8 cellular contexts compared by ENCODE assay signal in the genomic region with DNA sequence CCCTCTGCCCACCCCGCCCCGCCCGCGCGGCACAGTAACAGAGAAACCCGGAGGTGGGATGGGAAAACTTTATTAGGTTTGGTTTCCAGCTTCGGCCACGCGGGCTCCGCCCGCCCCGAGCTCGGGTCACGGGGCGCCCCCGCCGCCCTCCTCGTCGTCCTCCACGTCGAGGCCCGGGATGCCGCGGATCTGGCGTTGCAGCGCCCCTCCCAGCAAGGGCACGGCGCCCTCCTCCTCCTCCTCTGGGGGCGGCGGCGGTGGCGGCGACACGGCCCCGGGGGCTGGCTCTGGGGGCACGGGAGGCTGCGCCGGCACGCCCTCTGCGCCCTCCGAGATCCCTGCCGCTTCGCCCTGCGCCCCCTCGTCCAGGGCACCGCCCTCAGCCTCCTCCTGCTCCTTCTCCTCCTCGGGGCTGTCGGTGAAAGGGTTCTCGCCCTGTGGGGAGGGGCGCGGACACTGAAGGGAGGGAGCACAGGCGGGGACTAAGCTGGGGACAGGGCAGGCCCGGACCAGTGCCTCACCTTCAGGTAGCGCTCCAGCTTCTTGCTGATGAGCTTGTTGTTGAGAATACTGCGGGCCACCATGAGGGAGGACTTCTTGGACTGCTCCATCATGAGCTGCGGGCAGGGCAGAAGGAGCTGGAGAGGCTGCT. TPM values are rescaled to one million over a fixed set of nuclear protein-coding genes. Genes with fewer than 3 reads are reported as not detected.
DNase-seq lines count a peak whose midpoint lies in the region; ATAC-seq lines count a peak whose summit lies in the region.

No MANE protein-coding gene starts in this region.

- H3K4ac ChIP-seq in mesendoderm (ENCODE audit: low read depth, low read length), result peak overlapping the region; percentile 76

- H2BK5ac ChIP-seq in mesendoderm (ENCODE audit: low read length), result no peak overlapping the region

- H3K27me3 ChIP-seq in duodenal mucosa (ENCODE audit: control insufficient read depth in 1 of 2, insufficient read depth in 2 of 2, low read length in 2 of 2), result no peaks in the 10 kb centered on the region
- H3K27me3 ChIP-seq in mesendoderm (ENCODE audit: insufficient read depth, low read length, poor library complexity), result no peaks in the 10 kb centered on the region

- ATAC-seq in GM21360 (IDR thresholded peaks at IDR 0.05; ENCODE audit: unreplicated experiment), result peak; percentile 43
- ATAC-seq in HG03575 (IDR thresholded peaks at IDR 0.05; ENCODE audit: extremely low read depth, insufficient number of reproducible peaks, low FRiP score, unreplicated experiment), result peak; percentile 21

- H3K4me1 ChIP-seq in duodenal mucosa (ENCODE audit: control insufficient read depth in 1 of 2, insufficient read depth in 2 of 2, low read length in 2 of 2) (peaks cover 24 to 27% of the 10 kb centered on the region in 2 donors), mesendoderm (ENCODE audit: control insufficient read depth, low read depth, low read length) (peaks cover 3% of the 10 kb centered on the region), urinary bladder (ENCODE audit: insufficient read depth) (peaks cover 1% of the 10 kb centered on the region)

- H3K18ac ChIP-seq in mesendoderm (ENCODE audit: low read length), result peak overlapping the region; percentile 81

- peaks cover 5% of the 10 kb centered on the region for H3K79me1 ChIP-seq in mesendoderm (ENCODE audit: low read length)

- H3K9me3 ChIP-seq in duodenal mucosa (ENCODE audit: control insufficient read depth in 1 of 2, low read length in 2 of 2), result no peaks in the 10 kb centered on the region

- peak overlapping the region; percentile 74 for H3K4me2 ChIP-seq in mesendoderm (ENCODE audit: low read length)

- H3K9ac ChIP-seq in duodenal mucosa (ENCODE audit: low read depth in 1 of 2, low read length in 2 of 2), result peak overlapping the region; percentile 64 to 82
- peak overlapping the region; percentile 92 for H3K9ac ChIP-seq in mesendoderm (ENCODE audit: low read length)

- H3K4me3 ChIP-seq in duodenal mucosa (ENCODE audit: low read depth in 1 of 2, low read length in 2 of 2) (peak overlapping the region; percentile 74 to 76), mesendoderm (ENCODE audit: low read length) (peak overlapping the region; percentile 50), urinary bladder (ENCODE audit: low read depth, low read length) (peak overlapping the region; percentile 66)

- H3K79me2 ChIP-seq in mesendoderm (ENCODE audit: control insufficient read depth, insufficient read depth, low read length), result peaks cover 35% of the 10 kb centered on the region

- peak; percentile 34 for DNase-seq in NCI-H2029 (lab: John Stamatoyannopoulos, UW)
- DNase-seq in NCI-H2029 treated with DMSO at 0.1 percent for 48 hours (lab: John Stamatoyannopoulos, UW), result no peak
- DNase-seq in RPMI8226, result peak; percentile 81
- DNase-seq in mesendoderm, result peak; percentile 94

- H2BK120ac ChIP-seq in mesendoderm (ENCODE audit: low read depth, low read length), result no peak overlapping the region

- H3K27ac ChIP-seq in duodenal mucosa (ENCODE audit: low read depth, low read length) (peak overlapping the region; percentile 73), mesendoderm (ENCODE audit: low read depth, low read length) (peak overlapping the region; percentile 76), urinary bladder (ENCODE audit: low read depth) (peak overlapping the region; percentile 73)

- no peak overlapping the region for H4K5ac ChIP-seq in mesendoderm (ENCODE audit: low read length)

- WGBS in mesendoderm (ENCODE audit: extremely low coverage, insufficient coverage, low lambda C conversion rate), result no CpG with 5 or more reads among the region's 56 CpGs
- WGBS in urinary bladder, result 1% methylated on average over 56 of the region's 56 CpGs

- H2AK5ac ChIP-seq in mesendoderm (ENCODE audit: low read length), result no peak overlapping the region

- H3K23ac ChIP-seq in mesendoderm (ENCODE audit: low read length), result no peak overlapping the region

- H2BK15ac ChIP-seq in mesendoderm (replicated peaks; ENCODE audit: low read depth), result no peak overlapping the region

- peak overlapping the region; percentile 94 for H3K56ac ChIP-seq in mesendoderm (ENCODE audit: low read length)

- H4K8ac ChIP-seq in mesendoderm (ENCODE audit: low read depth, low read length), result no peak overlapping the region

- H3K36me3 ChIP-seq in duodenal mucosa (ENCODE audit: control insufficient read depth in 1 of 2, insufficient read depth in 2 of 2, low read length in 2 of 2), result peaks cover 4 to 9% of the 10 kb centered on the region in 2 donors
- H3K36me3 ChIP-seq in mesendoderm (ENCODE audit: control insufficient read depth, insufficient read depth, low read length), result no peaks in the 10 kb centered on the region
- no peaks in the 10 kb centered on the region for H3K36me3 ChIP-seq in urinary bladder (ENCODE audit: insufficient read depth)

RNA-seq across cellular contexts. Expression of a gene that starts 0.5 kb away (rescaled TPM):
- 27.7 TPM for polyA plus RNA-seq in mesendoderm (2013, experiment 1 of 2)
- 27.0 TPM for polyA plus RNA-seq in mesendoderm (2013, experiment 2 of 2)
- 13.4 TPM for total RNA-seq in urinary bladder
- 24.2 TPM for polyA plus RNA-seq in urinary bladder

RNA-seq across cellular contexts. Expression of a gene that starts 38.7 kb away (rescaled TPM):
- 53.6 TPM for polyA plus RNA-seq in mesendoderm (2013, experiment 1 of 2)
- 52.1 TPM for polyA plus RNA-seq in mesendoderm (2013, experiment 2 of 2)
- total RNA-seq in urinary bladder, result 57.3 TPM
- polyA plus RNA-seq in urinary bladder, result 57.3 TPM

RNA-seq across cellular contexts. Expression of a gene that starts 47.8 kb away (rescaled TPM):
- polyA plus RNA-seq in mesendoderm (2013, experiment 1 of 2), result 94.5 TPM
- polyA plus RNA-seq in mesendoderm (2013, experiment 2 of 2), result 93.4 TPM
- 16.4 TPM for total RNA-seq in urinary bladder
- 28.0 TPM for polyA plus RNA-seq in urinary bladder
